11 cellular contexts compared by ENCODE assay signal in genomic region chr11:34890089-34890488, GRCh38. TPM values are rescaled to one million over a fixed set of nuclear protein-coding genes. Genes with fewer than 3 reads are reported as not detected.
A peak's percentile ranks its signal among the peaks of the same experiment; 100 is the strongest.
DNase-seq lines count a peak whose midpoint lies in the region; ATAC-seq and TF ChIP-seq lines count a peak whose summit lies in the region.
"Had no signal": no experiment of that assay in that cellular context is flagged by ENCODE, and none has a peak within 500 bp of the region (broad histone marks: within the 10 kb centered on the region; RNA-seq: fewer than 3 reads in every experiment).

No MANE protein-coding gene starts in this region.

- H3K4me1 ChIP-seq in OCI-LY1 (ENCODE audit: insufficient read depth, low read length, severe bottlenecking): no peaks in the 10 kb centered on the region

- no peak overlapping the region for H3K9ac ChIP-seq in OCI-LY1 (ENCODE audit: low read length)

- no peak overlapping the region for H2AFZ ChIP-seq in OCI-LY1 (ENCODE audit: low read length)

- H3K27ac ChIP-seq in OCI-LY1 (ENCODE audit: low read depth, low read length, poor library complexity, severe bottlenecking): no peak overlapping the region

- no peaks in the 10 kb centered on the region for H3F3A ChIP-seq in OCI-LY1 (ENCODE audit: insufficient read depth, low read length)

- H3K9me3 ChIP-seq in OCI-LY1 (ENCODE audit: low read length): no peaks in the 10 kb centered on the region

- no peaks in the 10 kb centered on the region for H3K9me2 ChIP-seq in OCI-LY1 (ENCODE audit: low read depth, low read length)

- H3K27me3 ChIP-seq in OCI-LY1 (ENCODE audit: insufficient read depth, low read length): no peaks in the 10 kb centered on the region

- no peak overlapping the region for H3K4me2 ChIP-seq in OCI-LY1 (ENCODE audit: low read length)

- DNase-seq in GM13977 (ENCODE audit: low spot score) (no peak), dermis blood vessel endothelial cell (peak; percentile 45), pons (ENCODE audit: low spot score) (peak; percentile 51), activated gamma-delta T cell (lab: John Stamatoyannopoulos, UW) (no peak)
- DNase-seq: activated T-cell treated with anti-CD3 and anti-CD28 coated beads, Interleukin-2, amount 50 U/mL, for 1 hour; GF-D8; stimulated activated CD4-positive, alpha-beta T cell treated with anti-CD3 and anti-CD28 coated beads, Interleukin-1b, Interleukin-23, amount 100 ng/mL, for 48 hours had no signal

- peak; percentile 38 for TF ChIP-seq CTCF in GM13977 (IDR thresholded peaks at IDR 0.05; ENCODE audit: extremely low read depth, insufficient read depth, missing control alignments)
- TF ChIP-seq CTCF in OCI-LY1 (IDR thresholded peaks at IDR 0.05; ENCODE audit: low read length): peak; percentile 13; the same call in 1 of the 2 replicates

- in situ Hi-C loops in GM13977 (cut with MboI; ENCODE audit: low pct_unique_long_range_greater_than_20kb, low sequenced_read_pairs, unreplicated experiment): loop anchor here (10.0 kb wide), 1 partner anchor 305 kb away; no protein-coding TSS in a partner anchor

- no peaks in the 10 kb centered on the region for H3K79me2 ChIP-seq in OCI-LY1 (ENCODE audit: insufficient read depth, low read length)

- H3K4me3 ChIP-seq in OCI-LY1 (ENCODE audit: low read depth, low read length, poor library complexity, severe bottlenecking): no peak overlapping the region

- no peaks in the 10 kb centered on the region for H4K20me1 ChIP-seq in OCI-LY1 (ENCODE audit: insufficient read depth, low read length)

- no peak for ATAC-seq in HG03159 (IDR thresholded peaks at IDR 0.05; ENCODE audit: unreplicated experiment)
- no peak for ATAC-seq in HG02678 (IDR thresholded peaks at IDR 0.05; ENCODE audit: unreplicated experiment)
- ATAC-seq: natural killer cell treated with Interleukin-12 subunit alpha and Interleukin-12 subunit beta and Interleukin-15 and Interleukin-18, amount 100 ng/mL, for 72 hours had no signal

- H3K36me3 ChIP-seq in OCI-LY1 (ENCODE audit: insufficient read depth, low read length): peaks cover 4% of the 10 kb centered on the region; the same call in 1 of the 2 replicates

RNA-seq across cellular contexts. Expression of gene APIP, which starts 26.1 kb away (rescaled TPM):
- 12.2 and 23.5 TPM in 2 replicates for total RNA-seq in dermis blood vessel endothelial cell

RNA-seq across cellular contexts. Expression of gene PDHX, which starts 26.3 kb away (rescaled TPM):
- total RNA-seq in dermis blood vessel endothelial cell: 27.4 and 36.2 TPM in 2 replicates

Comparison
In these comparisons a context has a peak if more than half of its experiments do, and no peak if none do; other contexts are left out.
1. DNase-seq: peak in dermis blood vessel endothelial cell (single experiment) and pons (single experiment); none in GM13977 (single experiment) and activated gamma-delta T cell (single experiment).